1 cellular context compared by ENCODE assay signal in genomic region chr11:17978553-17979287, GRCh38.
TF ChIP-seq lines count a peak whose summit lies in the region.

No MANE protein-coding gene starts in this region.

TF ChIP-seq in HepG2, 621 proteins besides CTCF, POLR2A, EP300 and RAD21 (continued from another document):
- TF ChIP-seq ZNF687 (CRISPR knock-in tag; IDR thresholded peaks at IDR 0.05): peak; percentile 24; the same call in 1 of the 2 replicates
TF ChIP-seq in HepG2: peak in this region for 22.
